In genomic region chr11:13053255-13053917, GRCh38 we compare ENCODE assay signal across 1 cellular context.
TF ChIP-seq lines count a peak whose summit lies in the region.

No MANE protein-coding gene starts in this region.

TF ChIP-seq in GM12878, 131 proteins besides CTCF, POLR2A, EP300 and RAD21:
- TF ChIP-seq CHD4 (IDR thresholded peaks at IDR 0.05) (no peak), BHLHE40 (IDR thresholded peaks at IDR 0.05; ENCODE audit: borderline replicate concordance in 1 of 2, low read depth in 2 of 2, low read length in 1 of 2) (peak in 1 of 2 experiments; percentile 58; a peak in 2 of 4 replicates), RB1 (IDR thresholded peaks at IDR 0.05; ENCODE audit: borderline replicate concordance) (no peak), POU2F2 (IDR thresholded peaks at IDR 0.05; ENCODE audit: borderline replicate concordance, low read depth, low read length) (no peak), ZNF274 (IDR thresholded peaks at IDR 0.05; ENCODE audit: insufficient read depth, insufficient read length) (no peak)
